Comparison of ENCODE assay signal across 1 cellular context in the genomic region with DNA sequence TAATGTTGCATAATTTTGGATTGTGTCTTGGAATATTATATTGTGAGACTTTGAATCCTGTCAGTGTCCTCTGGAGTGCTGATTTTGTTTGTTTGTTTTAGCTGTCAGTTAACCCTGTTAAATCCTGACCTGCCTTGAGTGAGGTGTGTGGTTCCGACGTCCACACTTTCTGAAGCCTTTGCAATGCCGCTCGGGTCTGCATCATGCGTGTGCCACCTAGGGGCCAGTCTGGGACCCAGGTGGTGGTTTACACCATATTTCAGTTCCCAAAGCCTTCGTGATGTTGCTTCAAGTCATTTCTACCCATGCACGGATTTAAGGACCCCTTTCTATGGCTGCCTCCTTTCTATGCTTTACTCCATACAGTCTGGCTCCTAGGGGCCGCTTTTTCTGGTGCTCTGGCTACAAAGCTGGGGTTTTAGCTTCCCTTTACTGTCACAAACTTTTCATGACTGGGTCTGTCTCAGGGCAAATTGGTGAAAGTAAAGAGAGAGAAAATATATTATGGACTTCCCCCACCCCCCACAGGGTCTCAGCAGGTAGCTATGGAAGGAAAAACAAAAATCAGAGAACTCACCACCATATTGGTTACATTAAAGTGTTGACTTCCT.
TF ChIP-seq lines count a peak whose summit lies in the region.

No MANE protein-coding gene starts in this region.

TF ChIP-seq in H1, 55 proteins besides CTCF, POLR2A, EP300 and RAD21:
- TF ChIP-seq KDM5A (IDR thresholded peaks at IDR 0.05; ENCODE audit: low read length) (no peak), E2F6 (IDR thresholded peaks at IDR 0.05) (no peak), TAF1 (IDR thresholded peaks at IDR 0.05; ENCODE audit: low read depth, low read length) (no peak), EZH2 (IDR thresholded peaks at IDR 0.05; ENCODE audit: low read depth, low read length, severe bottlenecking) (no peak), TEAD4 (IDR thresholded peaks at IDR 0.05; ENCODE audit: low read depth, low read length) (no peak), HDAC2 (IDR thresholded peaks at IDR 0.05; ENCODE audit: borderline replicate concordance in 1 of 2, low read depth in 2 of 2, low read length in 2 of 2) (no peak), BACH1 (IDR thresholded peaks at IDR 0.05; ENCODE audit: low read length) (no peak), SP2 (IDR thresholded peaks at IDR 0.05; ENCODE audit: low read length) (no peak), TAF7 (optimal IDR thresholded peaks at IDR 0.05; ENCODE audit: borderline replicate concordance, low read depth, low read length) (no peak), TCF12 (IDR thresholded peaks at IDR 0.05; ENCODE audit: low read depth, low read length) (no peak), CBX8 (IDR thresholded peaks at IDR 0.05; ENCODE audit: borderline replicate concordance, low read depth, low read length) (no peak), PHF8 (conservative IDR thresholded peaks at IDR 0.05; ENCODE audit: low read depth, low read length) (no peak), CREB1 (IDR thresholded peaks at IDR 0.05) (no peak), SP4 (IDR thresholded peaks at IDR 0.05; ENCODE audit: low read length) (no peak), RNF2 (IDR thresholded peaks at IDR 0.05; ENCODE audit: borderline replicate concordance, low read depth, low read length, missing control alignments, poor library complexity, severe bottlenecking) (no peak)
TF ChIP-seq in H1: peak in this region for 0.
